Comparison of ENCODE assay signal across 9 cellular contexts in the genomic region with DNA sequence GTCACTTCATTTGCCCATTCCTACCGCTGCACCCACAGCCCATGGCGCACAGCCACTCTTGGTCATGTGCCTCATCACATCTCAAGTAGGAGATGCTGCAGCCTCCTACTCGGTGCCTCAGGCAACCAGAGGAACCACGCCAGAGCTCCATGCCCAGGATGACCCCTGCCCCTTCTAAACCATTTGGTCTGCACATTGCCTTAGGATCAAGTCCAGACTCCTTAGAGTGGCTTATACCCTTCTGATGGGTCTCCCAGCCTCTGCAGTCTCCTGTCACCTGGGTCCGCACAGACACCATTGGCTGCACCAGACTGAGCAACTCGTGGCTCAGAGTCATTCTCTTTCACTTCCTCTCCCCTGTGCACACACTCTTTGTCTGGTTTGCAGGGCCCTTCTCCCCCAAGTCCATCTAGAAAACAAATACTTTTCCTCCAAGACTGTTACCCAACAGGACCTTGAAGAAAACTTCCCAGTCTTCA. TPM values are rescaled to one million over a fixed set of nuclear protein-coding genes. Genes with fewer than 3 reads are reported as not detected.
DNase-seq lines count a peak whose midpoint lies in the region; ATAC-seq, FAIRE-seq and TF ChIP-seq lines count a peak whose summit lies in the region.
"Had no signal": no experiment of that assay in that cellular context is flagged by ENCODE, and none has a peak within 500 bp of the region (broad histone marks: within the 10 kb centered on the region; RNA-seq: fewer than 3 reads in every experiment).

No MANE protein-coding gene starts in this region.

- H3K9me2 ChIP-seq in GM23338 (ENCODE audit: insufficient read depth), result peaks cover 8% of the 10 kb centered on the region; the same call in 1 of the 2 replicates

- H4K20me1 ChIP-seq in GM23338 (replicated peaks; ENCODE audit: insufficient read depth), result no peaks in the 10 kb centered on the region

- no peak overlapping the region for H2AFZ ChIP-seq in GM23338

- intact Hi-C loops in activated T-helper 2 cell treated with anti-CD3 and anti-CD28 coated beads, Interferon-gamma antibody, Interleukin-2, Interleukin-4, amounts not matched to agents 10 μg/mL and 5 μg/mL and 100 μg/mL, durations not matched to agents 14 hours and 24 hours and 36 hours (cut with micrococcal nuclease), result loop anchor here (2.0 to 5.0 kb wide), 3 partner anchors 58 to 233 kb away; partner anchors contain the start of genes ATP5PB, INKA2 and WDR77
- intact Hi-C loops in tibial artery (cut with DNase I; ENCODE audit: low total_unique reads) (loop anchor here (10.0 kb wide), 1 partner anchor 229 kb away; the partner anchor contains the start of gene INKA2), posterior vena cava (cut with DNase I) (loop anchor here in 1 of 2 donors (5.0 to 10.0 kb wide), 2 partner anchors 152 to 239 kb away; no protein-coding TSS in a partner anchor)

- peak; percentile 54 for TF ChIP-seq POLR2A in GM19193 (IDR thresholded peaks at IDR 0.05; ENCODE audit: extremely low read depth, insufficient read depth, insufficient read length)

- H3K9me3 ChIP-seq in CD4-positive, CD25-positive, alpha-beta regulatory T cell (ENCODE audit: control insufficient read depth in 2 of 2, low read length in 2 of 2), result no peaks in the 10 kb centered on the region
- no peaks in the 10 kb centered on the region for H3K9me3 ChIP-seq in tibial artery

- H3K27ac Mint-ChIP-seq in CD4-positive, CD25-positive, alpha-beta regulatory T cell, result peak overlapping the region; percentile 74 to 94 (median 86)
- peak overlapping the region; percentile 73 for H3K27ac Mint-ChIP-seq in activated T-helper 2 cell treated with anti-CD3 and anti-CD28 coated beads, Interferon-gamma antibody, Interleukin-2, Interleukin-4, amounts not matched to agents 10 μg/mL and 5 μg/mL and 100 μg/mL, durations not matched to agents 14 hours and 24 hours and 36 hours
- no peak overlapping the region for H3K27ac Mint-ChIP-seq in GM23338

- no peaks in the 10 kb centered on the region for H3K79me2 ChIP-seq in GM23338 (replicated peaks; ENCODE audit: insufficient read depth)

- H3K4me2 ChIP-seq in GM23338, result no peak overlapping the region

- H3K4me1 ChIP-seq in CD4-positive, CD25-positive, alpha-beta regulatory T cell (ENCODE audit: control insufficient read depth, insufficient read depth, low read length, poor library complexity, severe bottlenecking), result peaks cover 68% of the 10 kb centered on the region
- H3K4me1 ChIP-seq in tibial artery (peaks cover 0 to 35% (median 29%) of the 10 kb centered on the region in 4 donors), GM23338 (ENCODE audit: insufficient read depth) (peaks cover 12% of the 10 kb centered on the region)

- peaks cover 17 to 70% (median 44%) of the 10 kb centered on the region in 4 donors for H3K4me1 Mint-ChIP-seq in CD4-positive, CD25-positive, alpha-beta regulatory T cell
- peaks cover 69% of the 10 kb centered on the region for H3K4me1 Mint-ChIP-seq in activated T-helper 2 cell treated with anti-CD3 and anti-CD28 coated beads, Interferon-gamma antibody, Interleukin-2, Interleukin-4, amounts not matched to agents 10 μg/mL and 5 μg/mL and 100 μg/mL, durations not matched to agents 14 hours and 24 hours and 36 hours (ENCODE audit: low read depth)
- H3K4me1 Mint-ChIP-seq in GM23338, result peaks cover 8% of the 10 kb centered on the region

- peak overlapping the region; percentile 62 for H3K27ac ChIP-seq in CD4-positive, CD25-positive, alpha-beta regulatory T cell (ENCODE audit: insufficient read depth, low read length, poor library complexity, severe bottlenecking)
- H3K27ac ChIP-seq in tibial artery, result peak overlapping the region; percentile 38 to 90
- no peak overlapping the region for H3K27ac ChIP-seq in GM23338 (ENCODE audit: low read depth)

- H3K36me3 ChIP-seq in CD4-positive, CD25-positive, alpha-beta regulatory T cell (ENCODE audit: control insufficient read depth, insufficient read depth, low read length), result no peaks in the 10 kb centered on the region
- H3K36me3 ChIP-seq in tibial artery (no peaks in the 10 kb centered on the region), GM23338 (ENCODE audit: insufficient read depth) (no peaks in the 10 kb centered on the region)

- peak; percentile 27 to 34 for ATAC-seq in CD4-positive, CD25-positive, alpha-beta regulatory T cell (ENCODE audit: low read depth in 2 of 2)
- ATAC-seq in HG03175 (IDR thresholded peaks at IDR 0.05; ENCODE audit: unreplicated experiment) (peak; percentile 54), GM23338 (no peak)

- H3K9me3 Mint-ChIP-seq in CD4-positive, CD25-positive, alpha-beta regulatory T cell, result no peaks in the 10 kb centered on the region
- no peaks in the 10 kb centered on the region for H3K9me3 Mint-ChIP-seq in activated T-helper 2 cell treated with anti-CD3 and anti-CD28 coated beads, Interferon-gamma antibody, Interleukin-2, Interleukin-4, amounts not matched to agents 10 μg/mL and 5 μg/mL and 100 μg/mL, durations not matched to agents 14 hours and 24 hours and 36 hours
- H3K9me3 Mint-ChIP-seq in GM23338, result no peaks in the 10 kb centered on the region

- H3K4me3 ChIP-seq in CD4-positive, CD25-positive, alpha-beta regulatory T cell (ENCODE audit: low read depth, low read length), result no peak overlapping the region
- no peak overlapping the region for H3K4me3 ChIP-seq in tibial artery
- H3K4me3 ChIP-seq in GM23338, result no peak overlapping the region

- DNase-seq in CD4-positive, CD25-positive, alpha-beta regulatory T cell, result peak in 1 of 3 donors; percentile 55
- DNase-seq in activated T-helper 2 cell treated with anti-CD3 and anti-CD28 coated beads, Interferon-gamma antibody, Interleukin-2, Interleukin-4, amounts not matched to agents 10 μg/mL and 5 μg/mL and 100 μg/mL, durations not matched to agents 14 hours and 24 hours and 36 hours (ENCODE audit: low spot score), result no peak
- DNase-seq in tibial artery (peak in 1 of 2 donors; percentile 47), frontal cortex (ENCODE audit: low spot score in 2 of 2) (no peak), posterior vena cava (ENCODE audit: low spot score) (no peak), GM23338 (ENCODE audit: low spot score) (no peak)

- TF ChIP-seq CTCF in tibial artery (IDR thresholded peaks at IDR 0.05) (no peak), GM23338 (conservative IDR thresholded peaks at IDR 0.05; ENCODE audit: low read depth in 2 of 2) (no peak)

- no peaks in the 10 kb centered on the region for H3K27me3 Mint-ChIP-seq in CD4-positive, CD25-positive, alpha-beta regulatory T cell
- no peaks in the 10 kb centered on the region for H3K27me3 Mint-ChIP-seq in activated T-helper 2 cell treated with anti-CD3 and anti-CD28 coated beads, Interferon-gamma antibody, Interleukin-2, Interleukin-4, amounts not matched to agents 10 μg/mL and 5 μg/mL and 100 μg/mL, durations not matched to agents 14 hours and 24 hours and 36 hours (ENCODE audit: low read depth)
- peaks cover 10% of the 10 kb centered on the region for H3K27me3 Mint-ChIP-seq in GM23338 (ENCODE audit: insufficient read depth, low read depth, poor library complexity)

- H3F3A ChIP-seq in GM23338 (replicated peaks; ENCODE audit: low read depth), result no peaks in the 10 kb centered on the region; the same call in 1 of the 2 replicates

- H3K4me3 Mint-ChIP-seq in CD4-positive, CD25-positive, alpha-beta regulatory T cell, result peak overlapping the region; percentile 7 to 51 (median 31)
- H3K4me3 Mint-ChIP-seq in activated T-helper 2 cell treated with anti-CD3 and anti-CD28 coated beads, Interferon-gamma antibody, Interleukin-2, Interleukin-4, amounts not matched to agents 10 μg/mL and 5 μg/mL and 100 μg/mL, durations not matched to agents 14 hours and 24 hours and 36 hours (ENCODE audit: low read depth), result peak overlapping the region; percentile 28
- no peak overlapping the region for H3K4me3 Mint-ChIP-seq in GM23338

- no peaks in the 10 kb centered on the region for H3K36me3 Mint-ChIP-seq in CD4-positive, CD25-positive, alpha-beta regulatory T cell
- no peaks in the 10 kb centered on the region for H3K36me3 Mint-ChIP-seq in activated T-helper 2 cell treated with anti-CD3 and anti-CD28 coated beads, Interferon-gamma antibody, Interleukin-2, Interleukin-4, amounts not matched to agents 10 μg/mL and 5 μg/mL and 100 μg/mL, durations not matched to agents 14 hours and 24 hours and 36 hours (ENCODE audit: low read depth)
- no peaks in the 10 kb centered on the region for H3K36me3 Mint-ChIP-seq in GM23338 (ENCODE audit: low read depth)

- no peak for FAIRE-seq in frontal cortex (lab: Jason Lieb, UNC)
- FAIRE-seq: keratinocyte had no signal

- no peaks in the 10 kb centered on the region for H3K27me3 ChIP-seq in CD4-positive, CD25-positive, alpha-beta regulatory T cell (ENCODE audit: control insufficient read depth, insufficient read depth, low read length)
- H3K27me3 ChIP-seq in tibial artery, result no peaks in the 10 kb centered on the region
- no peaks in the 10 kb centered on the region for H3K27me3 ChIP-seq in GM23338 (ENCODE audit: insufficient read depth)

RNA-seq across cellular contexts. Expression of gene ADORA3, which starts 2.2 kb away (rescaled TPM):
- total RNA-seq in CD4-positive, CD25-positive, alpha-beta regulatory T cell, result not detected
- not detected for polyA plus RNA-seq in CD4-positive, CD25-positive, alpha-beta regulatory T cell
- total RNA-seq in activated T-helper 2 cell treated with anti-CD3 and anti-CD28 coated beads, Interferon-gamma antibody, Interleukin-2, Interleukin-4, amounts not matched to agents 10 μg/mL and 5 μg/mL and 100 μg/mL, durations not matched to agents 14 hours and 24 hours and 36 hours, result not detected in 2 replicates
- total RNA-seq in frontal cortex, result 1.6 TPM
- 10 to 100 TPM; 10.3 to 17.5 TPM for total RNA-seq in posterior vena cava
- total RNA-seq in GM23338 (2014; rRNA removed; shearing (Covaris generic)), result not detected in 2 replicates
- polyA plus RNA-seq in GM23338 (2016; fragmentation: Nextera tagmentation; extraction: Ambion mirVana), result not detected in 2 replicates
- polyA plus RNA-seq: keratinocyte had no signal

RNA-seq across cellular contexts. Expression of gene TMIGD3, which starts 2.2 kb away (rescaled TPM):
- total RNA-seq in CD4-positive, CD25-positive, alpha-beta regulatory T cell, result not detected
- not detected for polyA plus RNA-seq in CD4-positive, CD25-positive, alpha-beta regulatory T cell
- total RNA-seq in activated T-helper 2 cell treated with anti-CD3 and anti-CD28 coated beads, Interferon-gamma antibody, Interleukin-2, Interleukin-4, amounts not matched to agents 10 μg/mL and 5 μg/mL and 100 μg/mL, durations not matched to agents 14 hours and 24 hours and 36 hours, result 0.23 and 0.30 TPM in 2 replicates
- total RNA-seq in frontal cortex (1.2 TPM), posterior vena cava (1 to 10 TPM; 4.2 to 7.1 TPM)
- total RNA-seq in GM23338 (2014; rRNA removed; shearing (Covaris generic)), result not detected in 2 replicates
- polyA plus RNA-seq in GM23338 (2016; fragmentation: Nextera tagmentation; extraction: Ambion mirVana), result not detected in 2 replicates
- polyA plus RNA-seq: keratinocyte had no signal

RNA-seq across cellular contexts. Expression of gene C1orf162, which starts 31.9 kb away (rescaled TPM):
- 22.4 TPM for total RNA-seq in CD4-positive, CD25-positive, alpha-beta regulatory T cell
- 100 to 1,000 TPM in 1 of 4 donors, 10 to 100 TPM in 3; 45.4 to 111 (median 65.8) TPM for polyA plus RNA-seq in CD4-positive, CD25-positive, alpha-beta regulatory T cell
- 4.3 and 4.7 TPM in 2 replicates for total RNA-seq in activated T-helper 2 cell treated with anti-CD3 and anti-CD28 coated beads, Interferon-gamma antibody, Interleukin-2, Interleukin-4, amounts not matched to agents 10 μg/mL and 5 μg/mL and 100 μg/mL, durations not matched to agents 14 hours and 24 hours and 36 hours
- total RNA-seq in frontal cortex (0.41 TPM), posterior vena cava (10 to 100 TPM; 37.1 to 45.8 TPM)
- total RNA-seq in GM23338 (2014; rRNA removed; shearing (Covaris generic)), result 0.16 and 0.69 TPM in 2 replicates
- polyA plus RNA-seq in GM23338 (2016; fragmentation: Nextera tagmentation; extraction: Ambion mirVana), result 0.28 and 0.47 TPM in 2 replicates

RNA-seq across cellular contexts. Expression of gene ATP5PB, which starts 56.4 kb away (rescaled TPM):
- 85.1 TPM for total RNA-seq in CD4-positive, CD25-positive, alpha-beta regulatory T cell
- 100 to 1,000 TPM; 431 to 569 (median 496) TPM for polyA plus RNA-seq in CD4-positive, CD25-positive, alpha-beta regulatory T cell
- 294 and 308 TPM in 2 replicates for total RNA-seq in activated T-helper 2 cell treated with anti-CD3 and anti-CD28 coated beads, Interferon-gamma antibody, Interleukin-2, Interleukin-4, amounts not matched to agents 10 μg/mL and 5 μg/mL and 100 μg/mL, durations not matched to agents 14 hours and 24 hours and 36 hours
- total RNA-seq in frontal cortex, result 254 TPM
- 100 to 1,000 TPM; 148 to 164 TPM for total RNA-seq in posterior vena cava
- total RNA-seq in GM23338 (2014; rRNA removed; shearing (Covaris generic)), result 272 and 300 TPM in 2 replicates
- 260 and 279 TPM in 2 replicates for polyA plus RNA-seq in GM23338 (2016; fragmentation: Nextera tagmentation; extraction: Ambion mirVana)

RNA-seq across cellular contexts. Expression of gene WDR77, which starts 56.6 kb away (rescaled TPM):
- 15.7 TPM for total RNA-seq in CD4-positive, CD25-positive, alpha-beta regulatory T cell
- polyA plus RNA-seq in CD4-positive, CD25-positive, alpha-beta regulatory T cell, result 10 to 100 TPM; 31.7 to 36.9 (median 34.7) TPM
- total RNA-seq in activated T-helper 2 cell treated with anti-CD3 and anti-CD28 coated beads, Interferon-gamma antibody, Interleukin-2, Interleukin-4, amounts not matched to agents 10 μg/mL and 5 μg/mL and 100 μg/mL, durations not matched to agents 14 hours and 24 hours and 36 hours, result 46.5 and 52.6 TPM in 2 replicates
- total RNA-seq in frontal cortex (20.8 TPM), posterior vena cava (10 to 100 TPM; 20.9 to 21.2 TPM)
- 111 and 117 TPM in 2 replicates for total RNA-seq in GM23338 (2014; rRNA removed; shearing (Covaris generic))
- polyA plus RNA-seq in GM23338 (2016; fragmentation: Nextera tagmentation; extraction: Ambion mirVana), result 75.0 and 85.9 TPM in 2 replicates
